In genomic region chr2:202098336-202098735, GRCh38 we compare ENCODE assay signal across 16 cellular contexts. TPM values are rescaled to one million over a fixed set of nuclear protein-coding genes. Genes with fewer than 3 reads are reported as not detected.
DNase-seq lines count a peak whose midpoint lies in the region; ATAC-seq and TF ChIP-seq lines count a peak whose summit lies in the region.
"Had no signal": no experiment of that assay in that cellular context is flagged by ENCODE, and none has a peak within 500 bp of the region (broad histone marks: within the 10 kb centered on the region; RNA-seq: fewer than 3 reads in every experiment).

No MANE protein-coding gene starts in this region.

- no peak overlapping the region for H3K27ac ChIP-seq in right atrium auricular region
- H3K27ac ChIP-seq in osteoblast (ENCODE audit: low read depth, low read length) = no peak overlapping the region
- H3K27ac ChIP-seq: BLaER1, GM23248 had no signal

- H3K4me3 ChIP-seq in right atrium auricular region (no peak overlapping the region), fibroblast of pulmonary artery (replicated peaks; ENCODE audit: low read depth, low read length) (no peak overlapping the region), osteoblast (ENCODE audit: insufficient read depth, low read length) (no peak overlapping the region)
- H3K4me3 ChIP-seq: BLaER1, GM12878, GM23248 had no signal

- H3K27me3 ChIP-seq in right atrium auricular region (no peaks in the 10 kb centered on the region), osteoblast (ENCODE audit: insufficient read depth, low read length) (no peaks in the 10 kb centered on the region)
- H3K27me3 ChIP-seq: BLaER1 had no signal

- no peaks in the 10 kb centered on the region for H3K79me2 ChIP-seq in osteoblast (ENCODE audit: insufficient read depth, low read length)

- no peaks in the 10 kb centered on the region for H3K4me1 ChIP-seq in right atrium auricular region
- H3K4me1 ChIP-seq in osteoblast (ENCODE audit: insufficient read depth, low read length) = no peaks in the 10 kb centered on the region

- no peak overlapping the region for H3K4me2 ChIP-seq in osteoblast (ENCODE audit: insufficient read depth, low read length)
- H3K4me2 ChIP-seq: BLaER1 had no signal

- H3K36me3 ChIP-seq in right atrium auricular region (no peaks in the 10 kb centered on the region), osteoblast (ENCODE audit: insufficient read depth, low read length) (no peaks in the 10 kb centered on the region)
- H3K36me3 ChIP-seq: BLaER1 had no signal

- DNase-seq in left cardiac atrium = no peak
- DNase-seq in right atrium auricular region (ENCODE audit: low spot score) = no peak
- peak; percentile 36 for DNase-seq in fibroblast of pulmonary artery (ENCODE audit: low read depth)
- DNase-seq in osteoblast (ENCODE audit: insufficient read length, low spot score, missing footprints) = peak; percentile 58
- no peak for DNase-seq in DMS53 treated with DMSO at 0.1 percent for 48 hours (lab: John Stamatoyannopoulos, UW; ENCODE audit: unreplicated experiment)
- no peak for DNase-seq in NCI-H146 (lab: John Stamatoyannopoulos, UW)
- DNase-seq: 8988T; AML-193; CD4-positive, CD25-positive, alpha-beta regulatory T cell; DMS53; GM23248 had no signal

- intact Hi-C loops in left cardiac atrium (cut with DNase I) = no loop called here

- H4K20me1 ChIP-seq in osteoblast (ENCODE audit: insufficient read depth, low read length) = no peaks in the 10 kb centered on the region
- H4K20me1 ChIP-seq: BLaER1 had no signal

- H2AFZ ChIP-seq in osteoblast (ENCODE audit: low read length) = no peak overlapping the region
- H2AFZ ChIP-seq: GM23248 had no signal

- TF ChIP-seq CTCF in right atrium auricular region (IDR thresholded peaks at IDR 0.05) (no peak), fibroblast of pulmonary artery (IDR thresholded peaks at IDR 0.05; ENCODE audit: low read length, missing control alignments) (no peak), osteoblast (IDR thresholded peaks at IDR 0.05; ENCODE audit: extremely low read depth, low read depth, low read length) (no peak)

- H3K9me3 ChIP-seq in right atrium auricular region (no peaks in the 10 kb centered on the region), osteoblast (ENCODE audit: low read depth, low read length) (no peaks in the 10 kb centered on the region)
- H3K9me3 ChIP-seq: BLaER1 had no signal

- peak; percentile 23 to 68 for ATAC-seq in left cardiac atrium
- no peak for ATAC-seq in HG02763 (IDR thresholded peaks at IDR 0.05; ENCODE audit: unreplicated experiment)
- ATAC-seq: GM12878, HCT116 had no signal

RNA-seq across cellular contexts. Expression of gene KIAA2012, which starts 25.3 kb away (rescaled TPM):
- not detected for total RNA-seq in left cardiac atrium
- total RNA-seq in right atrium auricular region = not detected
- under 0.01 TPM in 1 of 2 replicates, not detected in the other for total RNA-seq in osteoblast
- total RNA-seq: CD4-positive, CD25-positive, alpha-beta regulatory T cell; Daoy; GM12878; GM23248 had no signal

Comparison
In these comparisons a context has a peak if more than half of its experiments do, and no peak if none do; other contexts are left out.
1. DNase-seq: peak in fibroblast of pulmonary artery (single experiment) and osteoblast (single experiment); none in left cardiac atrium (single experiment), right atrium auricular region (single experiment), DMS53 treated with DMSO at 0.1 percent for 48 hours (single experiment) and NCI-H146 (single experiment).